In the genomic region with DNA sequence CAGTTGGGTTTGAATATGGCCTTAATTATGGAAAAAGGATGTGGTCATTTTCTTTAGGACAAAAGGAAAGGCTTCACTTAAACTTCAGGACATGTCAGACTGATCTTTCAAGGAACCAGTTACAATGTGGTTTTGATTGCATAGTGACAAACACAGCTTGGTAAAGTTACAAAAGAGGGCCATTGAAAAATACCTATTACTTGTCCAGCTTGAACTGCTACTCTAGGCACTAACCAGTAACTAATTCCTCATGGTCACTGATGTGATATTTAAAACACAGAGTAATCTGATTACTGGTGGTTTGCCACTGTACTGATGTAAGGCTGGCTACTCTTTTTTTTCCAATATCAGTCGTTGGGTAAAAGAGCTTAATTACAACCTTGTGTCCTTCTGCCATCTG, we compare ENCODE assay signal across 11 cellular contexts. TPM values are rescaled to one million over a fixed set of nuclear protein-coding genes. Genes with fewer than 3 reads are reported as not detected.
A peak's percentile ranks its signal among the peaks of the same experiment; 100 is the strongest.
DNase-seq lines count a peak whose midpoint lies in the region; ATAC-seq and TF ChIP-seq lines count a peak whose summit lies in the region.
"Had no signal": no experiment of that assay in that cellular context is flagged by ENCODE, and none has a peak within 500 bp of the region (broad histone marks: within the 10 kb centered on the region; RNA-seq: fewer than 3 reads in every experiment).

No MANE protein-coding gene starts in this region.

- H3K27ac ChIP-seq in thyroid gland: peak overlapping the region; percentile 87 to 90 (median 88)

- intact Hi-C loops in thyroid gland (cut with DNase I): no loop called here

- H3K4me1 ChIP-seq in thyroid gland: peaks cover 74 to 78% of the 10 kb centered on the region in 2 donors

- H3K27me3 ChIP-seq in thyroid gland: no peaks in the 10 kb centered on the region

- H3K9me3 ChIP-seq in thyroid gland: no peaks in the 10 kb centered on the region

- no peak for TF ChIP-seq POLR2A in thyroid gland (IDR thresholded peaks at IDR 0.05)

- DNase-seq in NOMO-1 treated with DMSO at 0.1 percent for 48 hours (lab: John Stamatoyannopoulos, UW; ENCODE audit: unreplicated experiment) (peak; percentile 1), NOMO-1 treated with dmso at 0.1 percent for 144 hours (lab: John Stamatoyannopoulos, UW; ENCODE audit: unreplicated experiment) (no peak), RPMI7951 (ENCODE audit: low read depth) (peak; percentile 76), fibroblast of gingiva (ENCODE audit: low read depth) (peak; percentile 71), thyroid gland (no peak), UCSD-AML1 (lab: John Stamatoyannopoulos, UW; ENCODE audit: unreplicated experiment) (no peak)
- DNase-seq: activated T-cell treated with anti-CD3 and anti-CD28 coated beads, Interleukin-2, amount 50 U/mL, for 48 hours; caudate nucleus; NCI-H1930 had no signal

- ATAC-seq in esophagus mucosa: no peak
- no peak for ATAC-seq in GM19452 (IDR thresholded peaks at IDR 0.05; ENCODE audit: unreplicated experiment)

- 46 to 79% methylated on average over 1 of the region's 1 CpG for WGBS in thyroid gland, 2 donors

- TF ChIP-seq CTCF in thyroid gland (IDR thresholded peaks at IDR 0.05): no peak

- no peaks in the 10 kb centered on the region for H3K36me3 ChIP-seq in thyroid gland

- H3K4me3 ChIP-seq in thyroid gland (replicated peaks in 1 of 3): no peak overlapping the region

RNA-seq across cellular contexts. Expression of a gene that starts 22.6 kb away (rescaled TPM):
- 110 and 111 TPM in 2 replicates for total RNA-seq in RPMI7951 (2014; rRNA removed; shearing (Covaris generic))
- total RNA-seq in thyroid gland (100 to 1,000 TPM; 148 to 177 (median 158) TPM), esophagus mucosa (52.9 TPM)

Comparison
In these comparisons a context has a peak if more than half of its experiments do, and no peak if none do; other contexts are left out.
1. DNase-seq: peak in NOMO-1 treated with DMSO at 0.1 percent for 48 hours (single experiment), RPMI7951 (single experiment) and fibroblast of gingiva (single experiment); none in NOMO-1 treated with dmso at 0.1 percent for 144 hours (single experiment), thyroid gland (0 of 2) and UCSD-AML1 (single experiment).